In the genomic region with DNA sequence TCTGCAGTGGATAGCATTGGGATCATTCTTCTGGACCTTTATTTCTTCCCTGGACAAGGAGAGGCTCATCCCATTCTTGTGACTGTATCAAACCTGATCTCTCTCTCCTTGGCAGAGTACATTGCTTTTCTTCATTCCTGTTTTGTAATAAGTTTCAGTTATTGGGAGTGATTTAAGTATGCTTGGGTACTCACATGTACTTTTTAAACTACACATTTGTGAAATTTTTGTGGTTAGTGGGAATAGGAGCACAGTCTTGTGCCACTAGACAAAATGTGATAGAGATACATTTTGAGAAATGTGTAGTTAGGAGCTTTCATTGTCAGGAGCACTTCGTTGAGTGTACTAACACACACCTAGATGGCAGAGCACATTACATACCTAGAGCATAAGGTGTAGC, we compare ENCODE assay signal across 28 cellular contexts.
"Had no signal": no experiment of that assay in that cellular context is flagged by ENCODE, and none has a peak within 500 bp of the region (broad histone marks: within the 10 kb centered on the region; RNA-seq: fewer than 3 reads in every experiment).

No MANE protein-coding gene starts in this region.

- H3K9me3 ChIP-seq: esophagus squamous epithelium, gastrocnemius medialis, heart right ventricle, left lung, ovary, right lobe of liver, stomach, thyroid gland, vagina had no signal

- H3K4me3 ChIP-seq: esophagus squamous epithelium, gastrocnemius medialis, heart right ventricle, left lung, ovary, right lobe of liver, stomach, thyroid gland, vagina had no signal

- H3K4me3 Mint-ChIP-seq: effector memory CD8-positive, alpha-beta T cell; naive thymus-derived CD8-positive, alpha-beta T cell; nephron progenitor cell had no signal

- H3K27me3 ChIP-seq: esophagus squamous epithelium, gastrocnemius medialis, heart right ventricle, left lung, ovary, right lobe of liver, stomach, thyroid gland, vagina had no signal

- H3K9me3 Mint-ChIP-seq: naive thymus-derived CD8-positive, alpha-beta T cell; nephron progenitor cell had no signal

- FAIRE-seq: islet of Langerhans had no signal

- H3K4me1 Mint-ChIP-seq: nephron progenitor cell had no signal

- H3K36me3 Mint-ChIP-seq: naive thymus-derived CD8-positive, alpha-beta T cell had no signal

- H3K27ac ChIP-seq: esophagus squamous epithelium, gastrocnemius medialis, heart right ventricle, left lung, ovary, right lobe of liver, stomach, thyroid gland, vagina had no signal

- H3K27ac Mint-ChIP-seq: effector memory CD8-positive, alpha-beta T cell; naive thymus-derived CD8-positive, alpha-beta T cell; nephron progenitor cell had no signal

- H3K4me1 ChIP-seq: esophagus squamous epithelium, gastrocnemius medialis, heart right ventricle, left lung, right lobe of liver, stomach, thyroid gland, vagina had no signal

- ATAC-seq: effector memory CD8-positive, alpha-beta T cell; gastrocnemius medialis; heart right ventricle; left cardiac atrium; left lung; naive thymus-derived CD8-positive, alpha-beta T cell; right lobe of liver had no signal

- DNase-seq: cortex of kidney; effector memory CD8-positive, alpha-beta T cell; erythroblast; esophagus squamous epithelium; foreskin fibroblast; gastrocnemius medialis; heart right ventricle; hippocampal formation; left cardiac atrium; left lung; mesendoderm; midbrain; naive thymus-derived CD8-positive, alpha-beta T cell; nephron progenitor cell; occipital lobe; ovary; retina; right lobe of liver; small intestine; stimulated activated CD4-positive, alpha-beta T cell treated with anti-CD3 and anti-CD28 coated beads, Interleukin-15, amount 100 ng/mL, for 24 hours; stimulated activated CD4-positive, alpha-beta T cell treated with anti-CD3 and anti-CD28 coated beads, Interleukin-4, amount 100 ng/mL, for 1 hour; stimulated activated CD8-positive, alpha-beta memory T cell treated with anti-CD3 and anti-CD28 coated beads, Interleukin-4, amount 100 ng/mL, for 48 hours; stimulated activated naive CD4-positive, alpha-beta T cell treated with Interleukin-2 at 50 U/mL for 16 hours; stomach; thyroid gland; trophoblast cell had no signal

- H3K27me3 Mint-ChIP-seq: effector memory CD8-positive, alpha-beta T cell; naive thymus-derived CD8-positive, alpha-beta T cell had no signal

- H3K36me3 ChIP-seq: esophagus squamous epithelium, gastrocnemius medialis, heart right ventricle, left lung, ovary, right lobe of liver, stomach, thyroid gland, vagina had no signal
